Comparison of ENCODE assay signal across 8 cellular contexts in the genomic region with DNA sequence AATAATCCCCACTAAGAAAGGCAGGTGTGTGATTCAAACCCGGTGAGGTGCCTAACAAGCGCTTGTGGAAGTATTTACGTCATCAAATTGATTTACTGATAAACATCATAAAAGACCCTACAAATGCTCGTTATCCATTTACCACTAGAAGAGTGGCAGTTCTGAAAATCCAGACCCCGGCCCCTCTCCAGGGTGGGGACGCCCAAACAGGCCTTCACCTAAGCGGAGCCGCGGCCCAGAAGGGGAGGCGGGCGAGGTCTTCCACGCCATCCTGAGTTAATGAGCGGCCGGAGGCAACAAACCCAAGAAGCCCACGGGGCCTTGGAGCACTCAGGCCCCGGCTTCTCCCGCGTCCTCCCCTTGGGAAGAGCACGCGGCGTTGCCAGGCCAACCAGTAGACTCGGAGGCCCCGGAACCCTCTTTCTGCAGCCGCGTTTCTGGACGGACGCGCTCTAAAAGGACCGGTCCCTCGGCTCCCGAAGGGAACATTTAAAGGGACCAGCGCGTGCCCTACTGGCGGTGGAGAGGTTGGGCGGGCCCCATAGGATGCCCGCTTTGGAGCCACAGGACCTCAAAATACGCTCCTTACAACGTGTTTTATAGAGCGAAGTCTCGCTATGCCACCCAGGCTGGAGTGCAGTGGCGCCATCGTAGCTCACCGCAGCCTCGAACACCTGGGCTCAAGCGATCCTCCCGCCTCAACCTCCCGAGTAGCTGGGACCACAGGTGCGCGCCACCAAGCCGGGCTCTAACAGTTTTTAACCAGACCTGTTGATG. TPM values are rescaled to one million over a fixed set of nuclear protein-coding genes. Genes with fewer than 3 reads are reported as not detected.
DNase-seq lines count a peak whose midpoint lies in the region; ATAC-seq and TF ChIP-seq lines count a peak whose summit lies in the region.

No MANE protein-coding gene starts in this region.

- H3K9me3 ChIP-seq in stomach = no peaks in the 10 kb centered on the region

- no peaks in the 10 kb centered on the region for H3K27me3 ChIP-seq in foreskin keratinocyte
- peaks cover 0 to 25% (median 0%) of the 10 kb centered on the region in 3 donors for H3K27me3 ChIP-seq in stomach

- peak overlapping the region; percentile 74 for H3K4me3 Mint-ChIP-seq in activated naive CD4-positive, alpha-beta T cell treated with anti-CD3 and anti-CD28 coated beads for 36 hours
- H3K4me3 Mint-ChIP-seq in natural killer cell treated with Interleukin-12 subunit alpha and Interleukin-12 subunit beta and Interleukin-15 and Interleukin-18, amount 100 ng/mL, for 72 hours = peak overlapping the region; percentile 59

- intact Hi-C loops in activated naive CD4-positive, alpha-beta T cell treated with anti-CD3 and anti-CD28 coated beads for 36 hours (cut with micrococcal nuclease) = loop anchor here (1.0 kb wide), 1 partner anchor 11 kb away; no protein-coding TSS in a partner anchor
- intact Hi-C loops in stomach (cut with DNase I; ENCODE audit: low total_unique reads) = no loop called here

- peak overlapping the region; percentile 52 to 74 (median 60) for H3K4me3 ChIP-seq in stomach

- H3K27ac ChIP-seq in foreskin keratinocyte (peak overlapping the region; percentile 32), stomach (peak overlapping the region; percentile 71 to 84 (median 83))

- H3K4me1 Mint-ChIP-seq in activated naive CD4-positive, alpha-beta T cell treated with anti-CD3 and anti-CD28 coated beads for 36 hours (ENCODE audit: low read depth) = peaks cover 14% of the 10 kb centered on the region
- peaks cover 11 to 20% of the 10 kb centered on the region in 2 donors for H3K4me1 Mint-ChIP-seq in natural killer cell treated with Interleukin-12 subunit alpha and Interleukin-12 subunit beta and Interleukin-15 and Interleukin-18, amount 100 ng/mL, for 72 hours (ENCODE audit: low read depth in 2 of 2)

- peaks cover 4 to 34% (median 24%) of the 10 kb centered on the region in 4 donors for H3K36me3 ChIP-seq in stomach

- no peak overlapping the region for H3K27ac Mint-ChIP-seq in activated naive CD4-positive, alpha-beta T cell treated with anti-CD3 and anti-CD28 coated beads for 36 hours
- H3K27ac Mint-ChIP-seq in natural killer cell treated with Interleukin-12 subunit alpha and Interleukin-12 subunit beta and Interleukin-15 and Interleukin-18, amount 100 ng/mL, for 72 hours = no peak overlapping the region

- no peak for TF ChIP-seq EP300 in stomach (IDR thresholded peaks at IDR 0.05)

- H3K4me1 ChIP-seq in foreskin keratinocyte (peaks cover 12% of the 10 kb centered on the region), stomach (peaks cover 34 to 80% (median 69%) of the 10 kb centered on the region in 4 donors)

- peak; percentile 75 for ATAC-seq in foreskin keratinocyte
- ATAC-seq in natural killer cell treated with Interleukin-12 subunit alpha and Interleukin-12 subunit beta and Interleukin-15 and Interleukin-18, amount 100 ng/mL, for 72 hours = peak; percentile 72 to 86
- ATAC-seq in GM18868 (IDR thresholded peaks at IDR 0.05; ENCODE audit: unreplicated experiment) = no peak

- H3K27me3 Mint-ChIP-seq in activated naive CD4-positive, alpha-beta T cell treated with anti-CD3 and anti-CD28 coated beads for 36 hours (ENCODE audit: low read depth) = peaks cover 29% of the 10 kb centered on the region
- peaks cover 25 to 36% of the 10 kb centered on the region in 2 donors for H3K27me3 Mint-ChIP-seq in natural killer cell treated with Interleukin-12 subunit alpha and Interleukin-12 subunit beta and Interleukin-15 and Interleukin-18, amount 100 ng/mL, for 72 hours

- 6 to 17% (median 9%) methylated on average over 32 to 50 of the region's 50 CpGs for WGBS in stomach, 5 donors

- CTCF ChIA-PET in activated naive CD4-positive, alpha-beta T cell treated with anti-CD3 and anti-CD28 coated beads for 36 hours (lab: Charles Lee) = interaction anchor here (1.3 kb wide), 1 partner anchor 60 kb away, joined by 6 read pairs; no protein-coding TSS in a partner anchor

- TF ChIP-seq POLR2A in stomach (IDR thresholded peaks at IDR 0.05) = no peak

- no peaks in the 10 kb centered on the region for H3K36me3 Mint-ChIP-seq in activated naive CD4-positive, alpha-beta T cell treated with anti-CD3 and anti-CD28 coated beads for 36 hours (ENCODE audit: low read depth)
- H3K36me3 Mint-ChIP-seq in natural killer cell treated with Interleukin-12 subunit alpha and Interleukin-12 subunit beta and Interleukin-15 and Interleukin-18, amount 100 ng/mL, for 72 hours = no peaks in the 10 kb centered on the region

- TF ChIP-seq CTCF in foreskin keratinocyte (conservative IDR thresholded peaks at IDR 0.05) (peak; percentile 62), stomach (IDR thresholded peaks at IDR 0.05) (peak in 3 of 7 experiments; percentile 22 to 65 (median 38))

- DNase-seq in NCI-H345 (lab: John Stamatoyannopoulos, UW) (peak; percentile 50), NCI-H345 treated with DMSO at 0.1 percent for 48 hours (lab: John Stamatoyannopoulos, UW; ENCODE audit: unreplicated experiment) (no peak), NCI-H524 (lab: John Stamatoyannopoulos, UW) (peak; percentile 92 to 96), foreskin keratinocyte (peak; percentile 67 to 80), stomach (peak; percentile 85)
- peak; percentile 67 for DNase-seq in activated naive CD4-positive, alpha-beta T cell treated with anti-CD3 and anti-CD28 coated beads for 36 hours
- DNase-seq in natural killer cell treated with Interleukin-12 subunit alpha and Interleukin-12 subunit beta and Interleukin-15 and Interleukin-18, amount 100 ng/mL, for 72 hours (ENCODE audit: low spot score) = peak; percentile 77

- H3K9me3 Mint-ChIP-seq in activated naive CD4-positive, alpha-beta T cell treated with anti-CD3 and anti-CD28 coated beads for 36 hours = no peaks in the 10 kb centered on the region
- H3K9me3 Mint-ChIP-seq in natural killer cell treated with Interleukin-12 subunit alpha and Interleukin-12 subunit beta and Interleukin-15 and Interleukin-18, amount 100 ng/mL, for 72 hours = no peaks in the 10 kb centered on the region

RNA-seq across cellular contexts. Expression of a gene that starts 3.5 kb away (rescaled TPM):
- total RNA-seq in activated naive CD4-positive, alpha-beta T cell treated with anti-CD3 and anti-CD28 coated beads for 36 hours = under 1 TPM in 1 of 2 experiments, not detected in 1; 0.17 TPM
- total RNA-seq in foreskin keratinocyte = 10.8 and 10.9 TPM in 2 replicates
- 2.8 and 3.2 TPM in 2 replicates for polyA plus RNA-seq in foreskin keratinocyte
- total RNA-seq in natural killer cell treated with Interleukin-12 subunit alpha and Interleukin-12 subunit beta and Interleukin-15 and Interleukin-18, amount 100 ng/mL, for 72 hours = under 1 TPM; 0.50 to 0.53 TPM
- total RNA-seq in stomach = 10 to 100 TPM; 18.3 to 63.0 (median 20.0) TPM
- polyA plus RNA-seq in stomach = 10 to 100 TPM in 1 of 3 donors, 1 to 10 TPM in 2; 3.5 to 11.3 (median 9.3) TPM

RNA-seq across cellular contexts. Expression of a gene that starts 11.6 kb away (rescaled TPM):
- total RNA-seq in activated naive CD4-positive, alpha-beta T cell treated with anti-CD3 and anti-CD28 coated beads for 36 hours = 10 to 100 TPM; 33.3 to 37.9 TPM
- total RNA-seq in foreskin keratinocyte (69.2 and 70.2 TPM in 2 replicates), stomach (10 to 100 TPM; 61.3 to 83.9 (median 67.8) TPM)
- polyA plus RNA-seq in foreskin keratinocyte (28.2 and 33.7 TPM in 2 replicates), stomach (10 to 100 TPM; 18.0 to 24.4 (median 18.7) TPM)
- total RNA-seq in natural killer cell treated with Interleukin-12 subunit alpha and Interleukin-12 subunit beta and Interleukin-15 and Interleukin-18, amount 100 ng/mL, for 72 hours = 10 to 100 TPM; 34.6 to 61.9 TPM
